In the genomic region with DNA sequence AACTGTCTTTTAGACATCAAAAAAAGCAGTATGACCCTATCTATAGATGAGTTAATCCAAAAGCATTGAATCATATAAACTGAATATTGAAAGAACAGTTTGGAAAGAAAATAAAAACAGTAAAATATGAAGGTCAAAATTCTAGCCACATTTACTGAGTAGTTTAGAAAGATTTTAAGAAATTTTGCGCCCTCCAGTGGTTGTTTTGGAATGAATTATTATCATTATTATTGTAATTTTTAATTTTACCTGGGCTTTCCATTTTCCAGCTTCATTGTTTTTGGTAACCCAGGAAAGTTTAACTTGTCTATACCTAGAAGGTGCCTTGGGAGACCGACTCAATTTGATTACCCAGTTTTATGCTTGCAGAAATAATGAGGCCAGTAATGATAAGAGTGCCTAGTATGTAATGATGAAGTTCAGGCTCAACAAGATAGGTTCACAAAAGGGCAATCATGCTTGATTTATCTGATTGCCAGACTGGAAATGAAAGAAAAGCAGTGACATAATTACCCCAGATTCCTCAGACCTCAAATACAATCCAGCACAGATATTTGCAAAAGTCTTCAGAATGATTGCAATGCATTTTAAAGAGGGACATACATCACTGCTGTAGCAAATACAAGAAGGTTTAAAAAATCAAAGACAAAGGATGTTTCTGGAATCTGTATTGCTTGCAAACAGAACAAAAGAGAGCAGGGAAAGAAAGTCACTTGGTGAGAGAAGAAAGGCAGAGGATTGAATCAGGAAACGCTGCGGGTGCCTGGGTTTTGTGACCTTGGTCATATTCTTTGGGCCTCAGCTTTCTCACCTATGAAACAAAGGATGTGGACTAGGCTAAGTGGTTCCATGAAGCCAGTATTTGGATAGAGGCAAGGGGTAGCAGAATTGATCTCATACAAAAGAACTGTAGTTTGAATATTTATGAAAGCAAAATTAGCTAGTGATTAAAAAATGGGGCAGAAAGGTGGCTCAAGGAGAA, we compare ENCODE assay signal across 7 cellular contexts.
DNase-seq lines count a peak whose midpoint lies in the region; ATAC-seq and TF ChIP-seq lines count a peak whose summit lies in the region.

No MANE protein-coding gene starts in this region.

- H3K4me3 Mint-ChIP-seq in nephron: no peak overlapping the region

- no peak overlapping the region for H3K27ac Mint-ChIP-seq in nephron

- H3K27me3 Mint-ChIP-seq in nephron (ENCODE audit: low read depth): peaks cover 4% of the 10 kb centered on the region

- CTCF ChIA-PET in GM10248 (lab: Yijun Ruan, JAX): interaction anchor here (0.7 to 5.1 kb wide), 9 partner anchors 10 to 1195 kb away, joined by 3 to 70 read pairs (median 4); no protein-coding TSS in a partner anchor

- POLR2A ChIA-PET in GM10248 (lab: Yijun Ruan, JAX): no interaction called here

- ATAC-seq in HG03108 (IDR thresholded peaks at IDR 0.05; ENCODE audit: unreplicated experiment) (no peak), GM21576 (IDR thresholded peaks at IDR 0.05; ENCODE audit: unreplicated experiment) (no peak)

- H3K36me3 Mint-ChIP-seq in nephron (ENCODE audit: low read depth): no peaks in the 10 kb centered on the region

- in situ Hi-C loops in astrocyte of the spinal cord (cut with HindIII; ENCODE audit: low sequenced_read_pairs): no loop called here

- DNase-seq in GM10248 (ENCODE audit: extremely low spot score): peak; percentile 16
- DNase-seq in NCI-H1105 (lab: John Stamatoyannopoulos, UW): peak; percentile 25
- peak; percentile 28 for DNase-seq in astrocyte of the spinal cord (ENCODE audit: low read depth, low spot score)
- DNase-seq in H4 (ENCODE audit: low spot score): no peak

- no peak overlapping the region for H3K4me3 ChIP-seq in astrocyte of the spinal cord (ENCODE audit: low read depth, low read length)

- no peaks in the 10 kb centered on the region for H3K9me3 Mint-ChIP-seq in nephron

- peaks cover 7% of the 10 kb centered on the region for H3K4me1 Mint-ChIP-seq in nephron

- TF ChIP-seq CTCF in GM10248 (IDR thresholded peaks at IDR 0.05; ENCODE audit: control extremely low read depth, extremely low read depth, low read depth, missing control alignments) (peak; percentile 26), astrocyte of the spinal cord (IDR thresholded peaks at IDR 0.05; ENCODE audit: low read depth, low read length) (peak; percentile 8), nephron (IDR thresholded peaks at IDR 0.05; ENCODE audit: unreplicated experiment in 3 of 3) (peak; percentile 37 to 64 (median 40))
